8 cellular contexts compared by ENCODE assay signal in the genomic region with DNA sequence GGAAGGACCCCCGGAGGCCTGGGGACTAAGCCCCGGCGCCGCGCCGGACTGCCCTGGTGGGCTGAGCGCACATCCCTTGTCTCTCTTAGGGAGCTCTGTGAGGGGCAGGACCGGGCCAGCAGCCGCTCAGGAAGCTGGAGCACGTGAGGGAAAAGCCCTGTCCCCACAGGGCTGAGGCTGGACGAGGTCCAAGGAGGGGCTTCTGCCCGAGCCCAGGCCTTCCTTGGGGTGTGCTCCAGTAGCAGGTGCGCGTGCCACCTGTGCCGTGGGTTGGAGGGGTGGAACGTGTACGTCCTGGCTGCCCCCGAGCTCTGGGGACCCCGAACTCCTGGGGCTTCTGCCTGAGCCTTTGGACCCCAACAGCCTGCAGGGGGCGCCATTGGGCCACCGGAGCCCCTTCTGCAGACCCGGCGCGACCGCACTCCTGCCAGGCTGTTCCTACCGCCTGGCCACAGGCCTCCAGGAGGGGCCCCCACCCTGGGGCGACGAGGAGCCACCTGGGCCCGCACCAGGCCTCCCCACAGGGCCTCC. TPM values are rescaled to one million over a fixed set of nuclear protein-coding genes. Genes with fewer than 3 reads are reported as not detected.
DNase-seq lines count a peak whose midpoint lies in the region; ATAC-seq and TF ChIP-seq lines count a peak whose summit lies in the region.

No MANE protein-coding gene starts in this region.

- H3K4me1 Mint-ChIP-seq in nephron, result no peaks in the 10 kb centered on the region
- H3K4me1 Mint-ChIP-seq in stimulated activated naive CD8-positive, alpha-beta T cell treated with anti-CD3 and anti-CD28 coated beads, Interleukin-15, amount 100 ng/mL, for 72 hours, result peaks cover 36% of the 10 kb centered on the region

- H3K27me3 Mint-ChIP-seq in nephron (ENCODE audit: low read depth), result no peaks in the 10 kb centered on the region
- H3K27me3 Mint-ChIP-seq in stimulated activated naive CD8-positive, alpha-beta T cell treated with anti-CD3 and anti-CD28 coated beads, Interleukin-15, amount 100 ng/mL, for 72 hours, result peaks cover 11% of the 10 kb centered on the region

- H3K36me3 ChIP-seq in OCI-LY3 (replicated peaks; ENCODE audit: low read depth, low read length), result peaks cover 9% of the 10 kb centered on the region

- no peak overlapping the region for H3K27ac Mint-ChIP-seq in nephron
- no peak overlapping the region for H3K27ac Mint-ChIP-seq in stimulated activated naive CD8-positive, alpha-beta T cell treated with anti-CD3 and anti-CD28 coated beads, Interleukin-15, amount 100 ng/mL, for 72 hours

- H3K4me1 ChIP-seq in OCI-LY3 (ENCODE audit: low read length), result peaks cover 18% of the 10 kb centered on the region

- H3K9me3 ChIP-seq in OCI-LY3 (ENCODE audit: insufficient read depth, low read length), result no peaks in the 10 kb centered on the region

- H3K79me2 ChIP-seq in OCI-LY3 (ENCODE audit: low read length), result no peaks in the 10 kb centered on the region

- H2AFZ ChIP-seq in OCI-LY3 (ENCODE audit: low read depth, low read length), result peak overlapping the region; percentile 89

- ATAC-seq in esophagus mucosa, result peak; percentile 34
- peak; percentile 71 for ATAC-seq in stimulated activated naive CD8-positive, alpha-beta T cell treated with anti-CD3 and anti-CD28 coated beads, Interleukin-15, amount 100 ng/mL, for 72 hours
- ATAC-seq in GM18873 (IDR thresholded peaks at IDR 0.05; ENCODE audit: low FRiP score, unreplicated experiment), result no peak

- H3K27me3 ChIP-seq in HL-60 (ENCODE audit: insufficient read depth, poor library complexity, severe bottlenecking) (no peaks in the 10 kb centered on the region), OCI-LY3 (ENCODE audit: low read depth, low read length) (no peaks in the 10 kb centered on the region)

- no peaks in the 10 kb centered on the region for H4K20me1 ChIP-seq in OCI-LY3 (ENCODE audit: insufficient read depth, low read length)

- peak overlapping the region; percentile 98 for H3K4me2 ChIP-seq in OCI-LY3 (ENCODE audit: low read length)

- no peaks in the 10 kb centered on the region for H3K9me3 Mint-ChIP-seq in nephron
- H3K9me3 Mint-ChIP-seq in stimulated activated naive CD8-positive, alpha-beta T cell treated with anti-CD3 and anti-CD28 coated beads, Interleukin-15, amount 100 ng/mL, for 72 hours, result no peaks in the 10 kb centered on the region

- H3K4me3 ChIP-seq in HL-60 (replicated peaks; ENCODE audit: insufficient read depth, low read length) (no peak overlapping the region), OCI-LY3 (ENCODE audit: low read length) (peak overlapping the region; percentile 77)

- H3K4me3 Mint-ChIP-seq in nephron, result no peak overlapping the region
- no peak overlapping the region for H3K4me3 Mint-ChIP-seq in stimulated activated naive CD8-positive, alpha-beta T cell treated with anti-CD3 and anti-CD28 coated beads, Interleukin-15, amount 100 ng/mL, for 72 hours

- peaks cover 6% of the 10 kb centered on the region for H3K36me3 Mint-ChIP-seq in nephron (ENCODE audit: low read depth)

- H3K9ac ChIP-seq in OCI-LY3 (ENCODE audit: low read length), result peak overlapping the region; percentile 43; the same call in 1 of the 2 replicates

- peak; percentile 37 for DNase-seq in COLO829 (ENCODE audit: low spot score)
- peak; percentile 65 to 86 for DNase-seq in HL-60 (ENCODE audit: low read depth in 1 of 2, low spot score in 1 of 2)
- peak; percentile 99 for DNase-seq in activated CD8-positive, alpha-beta memory T cell treated with anti-CD3 and anti-CD28 coated beads, Interleukin-2, amount 50 U/mL, for 48 hours
- peak; percentile 89 to 91 for DNase-seq in stimulated activated naive CD8-positive, alpha-beta T cell treated with anti-CD3 and anti-CD28 coated beads, Interleukin-15, amount 100 ng/mL, for 72 hours

- H3K27ac ChIP-seq in HL-60 (replicated peaks), result no peak overlapping the region
- no peak overlapping the region for H3K27ac ChIP-seq in OCI-LY3 (ENCODE audit: low read length)

- peak; percentile 40 for TF ChIP-seq CTCF in HL-60 (IDR thresholded peaks at IDR 0.05; ENCODE audit: insufficient read depth, low read length)
- peak; percentile 83 for TF ChIP-seq CTCF in OCI-LY3 (IDR thresholded peaks at IDR 0.05; ENCODE audit: low read depth, low read length)
- TF ChIP-seq CTCF in nephron (IDR thresholded peaks at IDR 0.05; ENCODE audit: unreplicated experiment in 3 of 3), result peak; percentile 88 to 95 (median 91)

RNA-seq across cellular contexts. Expression of a gene that starts 27.2 kb away (rescaled TPM):
- 34.4 TPM for total RNA-seq in esophagus mucosa

RNA-seq across cellular contexts. Expression of a gene that starts 27.4 kb away (rescaled TPM):
- total RNA-seq in esophagus mucosa, result 25.5 TPM

RNA-seq across cellular contexts. Expression of a gene that starts 36.4 kb away (rescaled TPM):
- 31.3 TPM for total RNA-seq in esophagus mucosa

RNA-seq across cellular contexts. Expression of a gene that starts 44.6 kb away (rescaled TPM):
- 150 TPM for total RNA-seq in esophagus mucosa

Comparison
In these comparisons a context has a peak if more than half of its experiments do, and no peak if none do; other contexts are left out.
1. DNase-seq: peak in every context shown above with its lines; median percentile 99 in activated CD8-positive, alpha-beta memory T cell treated with anti-CD3 and anti-CD28 coated beads, Interleukin-2, amount 50 U/mL, for 48 hours; 90 in stimulated activated naive CD8-positive, alpha-beta T cell treated with anti-CD3 and anti-CD28 coated beads, Interleukin-15, amount 100 ng/mL, for 72 hours; 76 in HL-60; 37 in COLO829.
2. CTCF ChIP-seq: peak in every context shown above with its lines; median percentile 91 in nephron; 83 in OCI-LY3; 40 in HL-60.